ENCODE assay signal across 13 cellular contexts in genomic region chr2:8310557-8311455, GRCh38.
DNase-seq lines count a peak whose midpoint lies in the region; ATAC-seq, FAIRE-seq and TF ChIP-seq lines count a peak whose summit lies in the region.
"Had no signal": no experiment of that assay in that cellular context is flagged by ENCODE, and none has a peak within 500 bp of the region (broad histone marks: within the 10 kb centered on the region; RNA-seq: fewer than 3 reads in every experiment).

No MANE protein-coding gene starts in this region.

- no peak for FAIRE-seq in D721Med (lab: Jason Lieb, UNC)

- H3K79me2 ChIP-seq in DOHH2 (ENCODE audit: control insufficient read depth, low read length): no peaks in the 10 kb centered on the region
- H3K79me2 ChIP-seq: hepatocyte had no signal

- H3K4me2 ChIP-seq in DOHH2 (ENCODE audit: low read length): peak overlapping the region; percentile 19; the same call in 1 of the 2 replicates
- H3K4me2 ChIP-seq: hepatocyte had no signal

- H3K36me3 ChIP-seq in DOHH2 (ENCODE audit: control insufficient read depth, low read length): no peaks in the 10 kb centered on the region

- TF ChIP-seq CTCF in DOHH2 (IDR thresholded peaks at IDR 0.05; ENCODE audit: low read depth, low read length, poor library complexity, severe bottlenecking) (no peak), D721Med (IDR thresholded peaks at IDR 0.05; ENCODE audit: insufficient read depth, missing control alignments) (no peak)

- no peaks in the 10 kb centered on the region for H3K9me2 ChIP-seq in DOHH2 (replicated peaks; ENCODE audit: control insufficient read depth, low read length)

- no peaks in the 10 kb centered on the region for H4K20me1 ChIP-seq in DOHH2 (ENCODE audit: control insufficient read depth, insufficient read depth, low read depth, low read length)

- DNase-seq in T-helper 17 cell: no peak
- DNase-seq in activated gamma-delta T cell treated with anti-CD3 and anti-CD28 coated beads, Interleukin-2, amount 50 U/mL, for 16 hours (ENCODE audit: low read depth): peak; percentile 38
- DNase-seq in stimulated activated CD4-positive, alpha-beta T cell treated with anti-CD3 and anti-CD28 coated beads, Interleukin-15, amount 100 ng/mL, for 1 hour (ENCODE audit: low read depth in 1 of 2, low spot score in 1 of 2): peak; percentile 15 to 21
- DNase-seq in D721Med (ENCODE audit: insufficient read length, low spot score): no peak
- DNase-seq in Right ventricle myocardium superior: no peak
- DNase-seq in inferior parietal cortex (ENCODE audit: extremely low spot score): no peak
- DNase-seq: activated B cell treated with CpG ODN at 0.5 μM for 24 hours, C1 segment of cervical spinal cord, naive B cell, NCI-H524 treated with DMSO at 0.1 percent for 48 hours had no signal

- H3K9me3 ChIP-seq in DOHH2 (ENCODE audit: control insufficient read depth, insufficient read depth, low read length) (no peaks in the 10 kb centered on the region), T-helper 17 cell (ENCODE audit: control insufficient read depth, low read length, poor library complexity, severe bottlenecking) (no peaks in the 10 kb centered on the region)

- no peaks in the 10 kb centered on the region for H3K27me3 ChIP-seq in DOHH2 (ENCODE audit: control insufficient read depth, low read length)
- H3K27me3 ChIP-seq: hepatocyte had no signal

- H3K36me3 Mint-ChIP-seq in T-helper 17 cell (ENCODE audit: low read depth): no peaks in the 10 kb centered on the region

- peak overlapping the region; percentile 90 for H3K27ac Mint-ChIP-seq in T-helper 17 cell
- H3K27ac Mint-ChIP-seq: activated B cell treated with CpG ODN at 0.5 μM for 24 hours had no signal

- peaks cover 63% of the 10 kb centered on the region for H3K4me1 Mint-ChIP-seq in T-helper 17 cell

- no peaks in the 10 kb centered on the region for H3K27me3 Mint-ChIP-seq in T-helper 17 cell

- intact Hi-C loops in Right ventricle myocardium superior (cut with DNase I): no loop called here

- no peaks in the 10 kb centered on the region for H3F3A ChIP-seq in DOHH2 (ENCODE audit: control insufficient read depth, insufficient read depth)

- no peak overlapping the region for H3K4me3 ChIP-seq in DOHH2 (ENCODE audit: low read length)
- H3K4me3 ChIP-seq: hepatocyte had no signal

- H3K4me3 Mint-ChIP-seq in T-helper 17 cell: peak overlapping the region; percentile 81
- H3K4me3 Mint-ChIP-seq: activated B cell treated with CpG ODN at 0.5 μM for 24 hours, naive B cell had no signal

- H3K27ac ChIP-seq in DOHH2 (ENCODE audit: low read depth, low read length): no peak overlapping the region
- H3K27ac ChIP-seq: hepatocyte had no signal

- peaks cover 62% of the 10 kb centered on the region for H3K4me1 ChIP-seq in DOHH2 (ENCODE audit: control insufficient read depth, low read length)

- ATAC-seq in T-helper 17 cell: peak; percentile 75
- no peak for ATAC-seq in Right ventricle myocardium superior (ENCODE audit: poor library complexity)
- ATAC-seq in GM21360 (IDR thresholded peaks at IDR 0.05; ENCODE audit: unreplicated experiment): no peak

Comparison
In these comparisons a context has a peak if more than half of its experiments do, and no peak if none do; other contexts are left out.
1. DNase-seq: peak in activated gamma-delta T cell treated with anti-CD3 and anti-CD28 coated beads, Interleukin-2, amount 50 U/mL, for 16 hours (single experiment) and stimulated activated CD4-positive, alpha-beta T cell treated with anti-CD3 and anti-CD28 coated beads, Interleukin-15, amount 100 ng/mL, for 1 hour (2 of 2); none in T-helper 17 cell (0 of 3), D721Med (single experiment), Right ventricle myocardium superior (single experiment) and inferior parietal cortex (single experiment).